13 cellular contexts compared by ENCODE assay signal in the genomic region with DNA sequence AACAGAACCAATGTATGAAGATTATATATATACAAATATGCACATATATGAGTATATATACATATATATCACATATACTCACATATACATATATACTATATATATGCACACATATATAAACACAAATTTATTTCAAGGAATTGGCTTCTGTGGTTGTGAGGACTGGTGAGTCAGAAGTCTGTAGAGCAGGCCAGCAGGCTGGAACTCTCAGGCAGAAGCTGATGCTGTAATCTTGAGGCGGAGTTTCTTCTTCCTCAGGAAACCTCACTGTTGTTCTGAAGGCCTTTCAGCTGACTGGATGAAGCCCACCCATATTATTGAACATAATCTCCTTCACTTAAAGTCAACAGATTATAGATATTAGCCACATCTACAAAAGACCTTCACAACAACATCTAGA.
A peak's percentile ranks its signal among the peaks of the same experiment; 100 is the strongest.
DNase-seq lines count a peak whose midpoint lies in the region; ATAC-seq and TF ChIP-seq lines count a peak whose summit lies in the region.
"Had no signal": no experiment of that assay in that cellular context is flagged by ENCODE, and none has a peak within 500 bp of the region (broad histone marks: within the 10 kb centered on the region; RNA-seq: fewer than 3 reads in every experiment).

No MANE protein-coding gene starts in this region.

- in situ Hi-C loops in astrocyte of the spinal cord (cut with HindIII; ENCODE audit: low sequenced_read_pairs): no loop called here

- H3K4me3 ChIP-seq in astrocyte of the spinal cord (ENCODE audit: low read depth, low read length): no peak overlapping the region
- H3K4me3 ChIP-seq: prostate gland, stomach had no signal

- TF ChIP-seq CTCF in astrocyte of the spinal cord (IDR thresholded peaks at IDR 0.05; ENCODE audit: low read depth, low read length): no peak

- no peak for ATAC-seq in HG03457 (IDR thresholded peaks at IDR 0.05; ENCODE audit: unreplicated experiment)

- peak; percentile 47 for DNase-seq in AG20443 (ENCODE audit: low spot score)
- DNase-seq in HT1080 (ENCODE audit: low read depth): peak; percentile 77
- DNase-seq in astrocyte of the spinal cord (ENCODE audit: low read depth, low spot score): peak; percentile 80
- DNase-seq in iris pigment epithelial cell (ENCODE audit: low read depth): peak; percentile 91
- DNase-seq in NCI-H1105 treated with DMSO at 0.1 percent for 48 hours (lab: John Stamatoyannopoulos, UW): no peak
- DNase-seq in NOMO-1 treated with dmso at 0.1 percent for 144 hours (lab: John Stamatoyannopoulos, UW; ENCODE audit: unreplicated experiment): no peak
- DNase-seq in NCI-H2029 (lab: John Stamatoyannopoulos, UW): no peak
- DNase-seq: Karpas-422; NCI-H2171; stimulated activated CD4-positive, alpha-beta T cell treated with anti-CD3 and anti-CD28 coated beads, Interleukin-4, amount 100 ng/mL, for 24 hours; stomach had no signal

Comparison
In these comparisons a context has a peak if more than half of its experiments do, and no peak if none do; other contexts are left out.
1. DNase-seq: peak in AG20443 (single experiment), HT1080 (single experiment), astrocyte of the spinal cord (single experiment) and iris pigment epithelial cell (single experiment); none in NCI-H1105 treated with DMSO at 0.1 percent for 48 hours (single experiment), NOMO-1 treated with dmso at 0.1 percent for 144 hours (single experiment) and NCI-H2029 (single experiment).